In genomic region chr1:38766125-38766524, GRCh38 we compare ENCODE assay signal across 8 cellular contexts.
"Had no signal": no experiment of that assay in that cellular context is flagged by ENCODE, and none has a peak within 500 bp of the region (broad histone marks: within the 10 kb centered on the region; RNA-seq: fewer than 3 reads in every experiment).

No MANE protein-coding gene starts in this region.

- H3K4me2 ChIP-seq: KMS-11 had no signal

- H3K4me3 Mint-ChIP-seq: IgD-negative memory B cell had no signal

- DNase-seq: IMR-90, KBM-7, KG1 had no signal

- H3K36me3 Mint-ChIP-seq: IgD-negative memory B cell had no signal

- H3K4me1 Mint-ChIP-seq: IgD-negative memory B cell had no signal

- H3K27ac Mint-ChIP-seq: IgD-negative memory B cell had no signal

- ATAC-seq: HepG2, K562 had no signal

- H3K27ac ChIP-seq: HL-60, KMS-11 had no signal

- H3K4me3 ChIP-seq: K562 had no signal

- H3K9ac ChIP-seq: KMS-11 had no signal
